Comparison of ENCODE assay signal across 1 cellular context in genomic region chr2:151707857-151708256, GRCh38.
TF ChIP-seq lines count a peak whose summit lies in the region.

No MANE protein-coding gene starts in this region.

TF ChIP-seq in H1, 55 proteins besides CTCF, POLR2A, EP300 and RAD21:
- no peak for TF ChIP-seq SIX5 (IDR thresholded peaks at IDR 0.05; ENCODE audit: low read depth, low read length)
- no peak for TF ChIP-seq MAFK (IDR thresholded peaks at IDR 0.05; ENCODE audit: low read depth, low read length)
- no peak for TF ChIP-seq TAF1 (IDR thresholded peaks at IDR 0.05; ENCODE audit: low read depth, low read length)
- TF ChIP-seq JUN (IDR thresholded peaks at IDR 0.05; ENCODE audit: low read depth, low read length): no peak
- TF ChIP-seq HDAC6 (IDR thresholded peaks at IDR 0.05; ENCODE audit: low read depth, low read length): no peak
- no peak for TF ChIP-seq CHD2 (IDR thresholded peaks at IDR 0.05; ENCODE audit: low read length)
- TF ChIP-seq SIN3A (conservative IDR thresholded peaks at IDR 0.05 in 1 of 2, IDR thresholded peaks at IDR 0.05 in 1 of 2; ENCODE audit: low read depth in 1 of 2, low read length in 2 of 2): no peak
- no peak for TF ChIP-seq KDM5A (IDR thresholded peaks at IDR 0.05; ENCODE audit: low read length)
- no peak for TF ChIP-seq SP2 (IDR thresholded peaks at IDR 0.05; ENCODE audit: low read length)
